Comparison of ENCODE assay signal across 2 cellular contexts in the genomic region with DNA sequence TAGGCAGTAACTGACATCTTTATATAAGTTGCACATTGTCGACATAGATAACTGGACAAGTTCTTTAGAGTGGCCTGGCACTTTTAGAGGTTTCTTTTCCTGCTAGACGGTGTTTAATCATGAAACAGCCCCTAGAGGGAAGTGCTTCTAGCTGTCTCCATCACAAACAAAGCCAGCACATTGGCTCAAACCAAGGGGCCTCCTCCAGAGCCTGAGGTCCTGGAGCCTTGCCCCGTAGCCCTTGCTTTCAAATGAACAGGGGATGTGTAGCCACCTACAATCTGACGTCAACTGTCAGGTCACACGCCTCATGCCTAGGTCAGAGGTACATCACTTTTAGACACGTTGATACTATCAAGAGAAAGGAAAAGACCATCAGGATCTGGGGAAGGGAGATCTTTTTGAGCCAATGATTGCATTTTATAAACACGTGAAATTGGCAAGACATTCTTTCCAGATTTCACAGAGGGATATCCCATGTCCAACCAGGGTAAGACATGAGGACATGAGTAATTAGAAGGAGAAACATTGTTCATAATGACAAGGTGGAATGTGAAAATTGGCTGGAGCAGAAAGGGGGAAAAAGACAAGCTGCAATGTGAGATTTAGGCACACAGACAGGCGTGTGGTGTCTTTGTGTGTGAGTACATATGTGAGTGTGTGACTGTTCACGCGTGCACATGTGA.
TF ChIP-seq lines count a peak whose summit lies in the region.

No MANE protein-coding gene starts in this region.

TF ChIP-seq in GM23338, 12 proteins besides CTCF, POLR2A, EP300 and RAD21:
- TF ChIP-seq ZNF462 (CRISPR knock-in tag; IDR thresholded peaks at IDR 0.05) = no peak

TF ChIP-seq in H1, 55 proteins besides CTCF, POLR2A, EP300 and RAD21:
- TF ChIP-seq RFX5 (IDR thresholded peaks at IDR 0.05; ENCODE audit: borderline replicate concordance, low read depth, low read length) (no peak), SP1 (IDR thresholded peaks at IDR 0.05; ENCODE audit: low read depth, low read length) (no peak), RXRA (IDR thresholded peaks at IDR 0.05; ENCODE audit: insufficient read depth, low read depth, low read length) (no peak), TEAD4 (IDR thresholded peaks at IDR 0.05; ENCODE audit: low read depth, low read length) (no peak), SUZ12 (IDR thresholded peaks at IDR 0.05; ENCODE audit: low read length) (no peak), RBBP5 (IDR thresholded peaks at IDR 0.05; ENCODE audit: borderline replicate concordance, low read depth, low read length) (no peak), GABPA (IDR thresholded peaks at IDR 0.05; ENCODE audit: borderline replicate concordance, insufficient read depth, low read length) (no peak)
